9 cellular contexts compared by ENCODE assay signal in the genomic region with DNA sequence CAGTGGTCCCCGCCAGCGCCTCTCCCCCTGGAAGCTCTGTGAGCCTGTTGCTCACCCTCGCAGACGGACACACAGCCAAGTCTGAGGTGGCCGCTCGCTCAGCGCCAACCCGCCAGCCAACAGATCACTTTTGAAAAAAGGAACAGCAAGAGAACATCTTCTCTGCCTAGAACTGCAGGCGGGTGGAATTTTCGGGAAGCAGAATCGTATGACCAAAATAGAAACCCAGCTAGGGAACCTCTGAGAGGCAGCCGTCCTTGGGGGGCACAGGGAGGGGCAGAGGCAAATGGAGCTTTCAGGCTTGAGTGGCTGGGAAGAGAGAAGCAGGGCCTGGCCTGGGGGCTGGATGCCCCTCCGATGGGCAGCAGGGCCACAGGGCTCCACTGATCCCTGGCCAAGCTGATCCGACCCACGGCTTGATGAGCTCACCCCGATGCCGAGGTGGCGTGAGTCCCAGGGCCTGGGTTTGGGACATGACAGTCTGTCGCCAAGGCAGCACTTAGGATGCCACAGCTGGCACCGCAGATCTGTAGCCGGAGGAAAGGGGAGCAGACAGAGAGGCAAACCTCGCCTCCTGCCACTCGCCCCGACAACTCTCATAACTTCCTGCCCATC. TPM values are rescaled to one million over a fixed set of nuclear protein-coding genes. Genes with fewer than 3 reads are reported as not detected.
A peak's percentile ranks its signal among the peaks of the same experiment; 100 is the strongest.
DNase-seq lines count a peak whose midpoint lies in the region; ATAC-seq and TF ChIP-seq lines count a peak whose summit lies in the region.
"Had no signal": no experiment of that assay in that cellular context is flagged by ENCODE, and none has a peak within 500 bp of the region (broad histone marks: within the 10 kb centered on the region; RNA-seq: fewer than 3 reads in every experiment).

No MANE protein-coding gene starts in this region.

- 68% methylated on average over 20 of the region's 24 CpGs for WGBS in prostate gland

- intact Hi-C loops in Caco-2 (cut with micrococcal nuclease; ENCODE audit: unreplicated experiment) = no loop called here
- intact Hi-C loops in head of caudate nucleus (cut with DNase I) = no loop called here
- intact Hi-C loops in posterior vena cava (cut with DNase I) = no loop called here
- intact Hi-C loops in prostate gland (cut with DNase I) = no loop called here

- no peak for TF ChIP-seq POLR2A in erythroblast (IDR thresholded peaks at IDR 0.05; ENCODE audit: low read length)
- no peak for TF ChIP-seq POLR2A in prostate gland (IDR thresholded peaks at IDR 0.05)

- CTCF ChIA-PET in Caco-2 (lab: Charles Lee) = interaction anchor here (0.8 kb wide), 1 partner anchor 31 kb away, joined by 3 read pairs; no protein-coding TSS in a partner anchor
- CTCF ChIA-PET in activated CD4-positive, alpha-beta memory T cell treated with anti-CD3 and anti-CD28 coated beads, Interleukin-2, amount 10 ng/mL, durations not matched to agents 7 days and 5 days (lab: Charles Lee) = interaction anchor here (1.4 kb wide), 1 partner anchor 9 kb away, joined by 5 read pairs; no protein-coding TSS in a partner anchor

- H3K4me3 ChIP-seq in Caco-2 (ENCODE audit: low read depth, low read length) (no peak overlapping the region), prostate gland (no peak overlapping the region)

- H3K27ac ChIP-seq in prostate gland = peak overlapping the region in 1 of 2 donors; percentile 31
- H3K27ac ChIP-seq: HL-60 had no signal

- peak overlapping the region; percentile 53 for H3K27ac Mint-ChIP-seq in Caco-2 (ENCODE audit: unreplicated experiment)
- peak overlapping the region; percentile 91 for H3K27ac Mint-ChIP-seq in activated CD4-positive, alpha-beta memory T cell treated with anti-CD3 and anti-CD28 coated beads, Interleukin-2, amount 10 ng/mL, durations not matched to agents 7 days and 5 days

- peaks cover 78% of the 10 kb centered on the region for H3K4me1 ChIP-seq in Caco-2
- no peaks in the 10 kb centered on the region for H3K4me1 ChIP-seq in prostate gland (replicated peaks)

- H3K36me3 ChIP-seq in Caco-2 (ENCODE audit: control insufficient read depth, insufficient read depth, low read length) (no peaks in the 10 kb centered on the region; the same call in 1 of the 2 replicates), prostate gland (no peaks in the 10 kb centered on the region)

- no peaks in the 10 kb centered on the region for H3K27me3 Mint-ChIP-seq in Caco-2 (ENCODE audit: insufficient read depth, unreplicated experiment)
- H3K27me3 Mint-ChIP-seq in activated CD4-positive, alpha-beta memory T cell treated with anti-CD3 and anti-CD28 coated beads, Interleukin-2, amount 10 ng/mL, durations not matched to agents 7 days and 5 days = no peaks in the 10 kb centered on the region

- no TSS peak for BruUV-seq in Caco-2 (replicated peaks; lab: Mats Ljungman, UMichigan)

- H3K4me3 Mint-ChIP-seq in Caco-2 (ENCODE audit: unreplicated experiment) = no peak overlapping the region
- H3K4me3 Mint-ChIP-seq in activated CD4-positive, alpha-beta memory T cell treated with anti-CD3 and anti-CD28 coated beads, Interleukin-2, amount 10 ng/mL, durations not matched to agents 7 days and 5 days = no peak overlapping the region

- POLR2A ChIA-PET in Caco-2 (lab: Charles Lee) = no interaction called here
- POLR2A ChIA-PET in activated CD4-positive, alpha-beta memory T cell treated with anti-CD3 and anti-CD28 coated beads, Interleukin-2, amount 10 ng/mL, durations not matched to agents 7 days and 5 days (lab: Charles Lee) = interaction anchor here (3.0 kb wide), 2 partner anchors 9 to 19 kb away, joined by 14 to 33 read pairs; partner anchors contain the start of gene NFATC2

- H3K4me1 Mint-ChIP-seq in Caco-2 (ENCODE audit: low read depth, unreplicated experiment) = peaks cover 61% of the 10 kb centered on the region
- peaks cover 97% of the 10 kb centered on the region for H3K4me1 Mint-ChIP-seq in activated CD4-positive, alpha-beta memory T cell treated with anti-CD3 and anti-CD28 coated beads, Interleukin-2, amount 10 ng/mL, durations not matched to agents 7 days and 5 days

- ATAC-seq in HG03460 (IDR thresholded peaks at IDR 0.05; ENCODE audit: unreplicated experiment) = no peak

- peaks cover 5% of the 10 kb centered on the region for H3K36me3 Mint-ChIP-seq in Caco-2 (ENCODE audit: insufficient read depth, unreplicated experiment)
- H3K36me3 Mint-ChIP-seq in activated CD4-positive, alpha-beta memory T cell treated with anti-CD3 and anti-CD28 coated beads, Interleukin-2, amount 10 ng/mL, durations not matched to agents 7 days and 5 days (ENCODE audit: low read depth) = peaks cover 64% of the 10 kb centered on the region

- no peaks in the 10 kb centered on the region for H3K9me3 Mint-ChIP-seq in Caco-2 (ENCODE audit: unreplicated experiment)
- H3K9me3 Mint-ChIP-seq in activated CD4-positive, alpha-beta memory T cell treated with anti-CD3 and anti-CD28 coated beads, Interleukin-2, amount 10 ng/mL, durations not matched to agents 7 days and 5 days = no peaks in the 10 kb centered on the region

- H3K27me3 ChIP-seq in Caco-2 (replicated peaks; ENCODE audit: control insufficient read depth, insufficient read depth, low read length) = no peaks in the 10 kb centered on the region
- no peaks in the 10 kb centered on the region for H3K27me3 ChIP-seq in prostate gland (replicated peaks; ENCODE audit: insufficient read depth)

- no peaks in the 10 kb centered on the region for H3K9me3 ChIP-seq in Caco-2
- no peaks in the 10 kb centered on the region for H3K9me3 ChIP-seq in prostate gland

- TF ChIP-seq CTCF in Caco-2 (IDR thresholded peaks at IDR 0.05; ENCODE audit: insufficient read depth in 1 of 2, low read depth in 1 of 2, low read length in 1 of 2, severe bottlenecking in 1 of 2, unreplicated experiment in 1 of 2) (no peak), prostate gland (IDR thresholded peaks at IDR 0.05) (no peak)

- DNase-seq in Caco-2 (no peak), head of caudate nucleus (peak in 38 of 42 donors; percentile 31 to 85 (median 61)), posterior vena cava (ENCODE audit: low spot score) (peak; percentile 95), cerebellar nuclear complex (lab: John Stamatoyannopoulos, UW) (no peak), erythroblast (lab: John Stamatoyannopoulos, UW) (no peak), prostate gland (ENCODE audit: low spot score) (no peak)
- no peak for DNase-seq in activated CD4-positive, alpha-beta memory T cell treated with anti-CD3 and anti-CD28 coated beads, Interleukin-2, amount 10 ng/mL, durations not matched to agents 7 days and 5 days

RNA-seq across cellular contexts. Expression of gene NFATC2, which starts 9.8 kb away (rescaled TPM):
- total RNA-seq in Caco-2 (2022) (20.8 and 22.4 TPM in 2 replicates), posterior vena cava (10 to 100 TPM in 1 of 2 donors, 1 to 10 TPM in 1; 4.4 to 11.8 TPM), prostate gland (1 to 10 TPM; 4.3 to 8.4 TPM)
- total RNA-seq in activated CD4-positive, alpha-beta memory T cell treated with anti-CD3 and anti-CD28 coated beads, Interleukin-2, amount 10 ng/mL, durations not matched to agents 7 days and 5 days = 10 to 100 TPM; 53.3 to 56.9 TPM

Comparison
In these comparisons a context has a peak if more than half of its experiments do, and no peak if none do; other contexts are left out.
1. DNase-seq: peak in head of caudate nucleus (38 of 42) and posterior vena cava (single experiment); none in Caco-2 (0 of 2), activated CD4-positive, alpha-beta memory T cell treated with anti-CD3 and anti-CD28 coated beads, Interleukin-2, amount 10 ng/mL, durations not matched to agents 7 days and 5 days (single experiment), cerebellar nuclear complex (0 of 2), erythroblast (0 of 2) and prostate gland (single experiment).